9 cellular contexts compared by ENCODE assay signal in the genomic region with DNA sequence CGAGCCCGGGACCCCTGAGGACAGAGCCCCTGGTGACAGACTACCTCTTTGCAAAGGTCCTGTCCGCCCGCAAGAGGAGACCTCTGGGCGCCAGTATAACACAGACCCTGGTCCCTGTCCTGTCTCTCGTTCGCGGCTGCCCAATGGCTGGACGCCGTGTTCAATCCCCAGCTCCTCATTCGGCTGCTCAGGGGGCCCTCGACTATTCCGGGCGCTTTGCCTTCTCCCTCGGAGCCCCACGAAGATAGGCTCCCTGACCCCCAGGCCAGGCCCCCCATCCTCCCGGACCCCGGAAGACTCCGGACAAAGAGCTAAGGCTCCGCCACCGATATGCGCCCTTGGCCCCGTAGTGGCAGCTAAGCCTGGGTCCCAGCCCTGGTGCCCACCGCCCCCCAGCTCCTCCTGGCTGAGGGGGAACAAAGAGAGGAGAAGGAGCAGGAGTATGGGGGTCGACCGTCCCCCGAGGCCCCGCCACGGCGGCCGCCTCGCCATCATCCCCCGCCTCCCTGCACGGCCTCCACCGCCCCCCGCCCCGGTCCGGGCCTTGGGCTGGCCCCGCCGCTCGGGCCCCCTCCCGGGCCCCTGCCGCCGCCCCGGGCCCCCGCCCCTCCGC. TPM values are rescaled to one million over a fixed set of nuclear protein-coding genes. Genes with fewer than 3 reads are reported as not detected.
DNase-seq lines count a peak whose midpoint lies in the region; ATAC-seq and TF ChIP-seq lines count a peak whose summit lies in the region.
"Had no signal": no experiment of that assay in that cellular context is flagged by ENCODE, and none has a peak within 500 bp of the region (broad histone marks: within the 10 kb centered on the region; RNA-seq: fewer than 3 reads in every experiment).

No MANE protein-coding gene starts in this region.

- peaks cover 5% of the 10 kb centered on the region for H3K36me3 Mint-ChIP-seq in activated T-cell treated with anti-CD3 and anti-CD28 coated beads, Interleukin-2, amount 50 U/mL, for 24 hours (ENCODE audit: low read depth)
- H3K36me3 Mint-ChIP-seq in activated B cell treated with CpG ODN at 0.5 μM for 24 hours (ENCODE audit: low read depth): no peaks in the 10 kb centered on the region

- peak overlapping the region; percentile 67 for H3K4me3 ChIP-seq in iPS-15b (ENCODE audit: low read depth, low read length)
- H3K4me3 ChIP-seq in tibial artery: peak overlapping the region; percentile 52 to 56

- H3K4me1 ChIP-seq in iPS-15b (ENCODE audit: control insufficient read depth, insufficient read depth, low read length): peaks cover 5% of the 10 kb centered on the region
- H3K4me1 ChIP-seq in tibial artery: peaks cover 0 to 32% (median 18%) of the 10 kb centered on the region in 4 donors
- H3K4me1 ChIP-seq: foreskin keratinocyte had no signal

- peaks cover 48% of the 10 kb centered on the region for H3K27me3 Mint-ChIP-seq in activated T-cell treated with anti-CD3 and anti-CD28 coated beads, Interleukin-2, amount 50 U/mL, for 24 hours
- peaks cover 17% of the 10 kb centered on the region for H3K27me3 Mint-ChIP-seq in activated B cell treated with CpG ODN at 0.5 μM for 24 hours

- ATAC-seq in activated B cell treated with CpG ODN at 0.5 μM for 24 hours (ENCODE audit: low read depth): no peak
- ATAC-seq in omental fat pad (ENCODE audit: low FRiP score): no peak

- H3K9me3 ChIP-seq in iPS-15b (ENCODE audit: control insufficient read depth, insufficient read depth, low read length): no peaks in the 10 kb centered on the region
- H3K9me3 ChIP-seq in tibial artery: no peaks in the 10 kb centered on the region

- TF ChIP-seq CTCF in activated B cell treated with CpG ODN at 0.5 μM for 24 hours (IDR thresholded peaks at IDR 0.05): no peak
- no peak for TF ChIP-seq CTCF in tibial artery (IDR thresholded peaks at IDR 0.05)
- TF ChIP-seq CTCF in omental fat pad (IDR thresholded peaks at IDR 0.05): no peak

- peak overlapping the region in 1 of 2 donors; percentile 85 for H3K27ac ChIP-seq in tibial artery

- CTCF ChIA-PET in activated B cell treated with CpG ODN at 0.5 μM for 24 hours (lab: Charles Lee): interaction anchor here (0.8 to 1.6 kb wide), 4 partner anchors 22 to 113 kb away, joined by 3 to 4 read pairs (median 3); partner anchors contain the start of gene SLC26A6

- POLR2A ChIA-PET in activated B cell treated with CpG ODN at 0.5 μM for 24 hours (lab: Charles Lee): no interaction called here

- H3K36me3 ChIP-seq in iPS-15b (ENCODE audit: control insufficient read depth, insufficient read depth, low read length) (peaks cover 3% of the 10 kb centered on the region), tibial artery (peaks cover 0 to 9% (median 5%) of the 10 kb centered on the region in 3 donors)

- no peak for DNase-seq in activated T-cell treated with anti-CD3 and anti-CD28 coated beads, Interleukin-2, amount 50 U/mL, for 24 hours
- DNase-seq in activated T-cell treated with anti-CD3 and anti-CD28 coated beads, Interleukin-2, amount 50 U/mL, for 1 hour: no peak
- no peak for DNase-seq in activated B cell treated with CpG ODN at 0.5 μM for 24 hours
- DNase-seq in tibial artery: no peak
- no peak for DNase-seq in omental fat pad (ENCODE audit: low spot score)
- no peak for DNase-seq in SIG-M5 treated with dmso at 0.1 percent for 504 hours (lab: John Stamatoyannopoulos, UW; ENCODE audit: unreplicated experiment)
- no peak for DNase-seq in DMS53 (lab: John Stamatoyannopoulos, UW)

- no peak overlapping the region for H3K9ac ChIP-seq in iPS-15b (ENCODE audit: low read depth, low read length)

- peaks cover 2% of the 10 kb centered on the region for H3K27me3 ChIP-seq in iPS-15b (ENCODE audit: control insufficient read depth, insufficient read depth, low read length)
- H3K27me3 ChIP-seq in tibial artery: peaks cover 0 to 13% of the 10 kb centered on the region in 2 donors

- peaks cover 28% of the 10 kb centered on the region for H3K4me1 Mint-ChIP-seq in activated T-cell treated with anti-CD3 and anti-CD28 coated beads, Interleukin-2, amount 50 U/mL, for 24 hours (ENCODE audit: low read depth)
- peaks cover 24% of the 10 kb centered on the region for H3K4me1 Mint-ChIP-seq in activated B cell treated with CpG ODN at 0.5 μM for 24 hours

- intact Hi-C loops in activated B cell treated with CpG ODN at 0.5 μM for 24 hours (cut with micrococcal nuclease): no loop called here
- intact Hi-C loops in tibial artery (cut with DNase I; ENCODE audit: low total_unique reads): no loop called here

- no peak overlapping the region for H3K27ac Mint-ChIP-seq in activated T-cell treated with anti-CD3 and anti-CD28 coated beads, Interleukin-2, amount 50 U/mL, for 24 hours
- no peak overlapping the region for H3K27ac Mint-ChIP-seq in activated B cell treated with CpG ODN at 0.5 μM for 24 hours

- H3K4me3 Mint-ChIP-seq in activated T-cell treated with anti-CD3 and anti-CD28 coated beads, Interleukin-2, amount 50 U/mL, for 24 hours: peak overlapping the region; percentile 60
- H3K4me3 Mint-ChIP-seq in activated B cell treated with CpG ODN at 0.5 μM for 24 hours: peak overlapping the region; percentile 72

- H3K9me3 Mint-ChIP-seq in activated T-cell treated with anti-CD3 and anti-CD28 coated beads, Interleukin-2, amount 50 U/mL, for 24 hours: peaks cover 2% of the 10 kb centered on the region
- H3K9me3 Mint-ChIP-seq in activated B cell treated with CpG ODN at 0.5 μM for 24 hours: no peaks in the 10 kb centered on the region

RNA-seq across cellular contexts. Expression of gene CELSR3, which starts 0.4 kb away (rescaled TPM):
- total RNA-seq in activated B cell treated with CpG ODN at 0.5 μM for 24 hours: 1.5 and 2.3 TPM in 2 replicates
- 1 to 10 TPM in 2 of 4 donors, under 1 TPM in 2; 0.48 to 2.2 (median 1.1) TPM for total RNA-seq in omental fat pad

RNA-seq across cellular contexts. Expression of gene NCKIPSD, which starts 23.5 kb away (rescaled TPM):
- total RNA-seq in activated B cell treated with CpG ODN at 0.5 μM for 24 hours: 9.2 and 9.7 TPM in 2 replicates
- total RNA-seq in omental fat pad: 10 to 100 TPM; 18.9 to 60.2 (median 39.9) TPM

RNA-seq across cellular contexts. Expression of gene SLC26A6, which starts 27.0 kb away (rescaled TPM):
- total RNA-seq in activated B cell treated with CpG ODN at 0.5 μM for 24 hours (12.4 and 21.5 TPM in 2 replicates), omental fat pad (10 to 100 TPM in 3 of 4 donors, 1 to 10 TPM in 1; 9.9 to 17.8 (median 14.6) TPM)

RNA-seq across cellular contexts. Expression of gene TMEM89, which starts 40.7 kb away (rescaled TPM):
- total RNA-seq in activated B cell treated with CpG ODN at 0.5 μM for 24 hours: not detected in 2 replicates
- not detected for total RNA-seq in omental fat pad

RNA-seq across cellular contexts. Expression of gene UQCRC1, which starts 52.8 kb away (rescaled TPM):
- 117 and 118 TPM in 2 replicates for total RNA-seq in activated B cell treated with CpG ODN at 0.5 μM for 24 hours
- 100 to 1,000 TPM; 207 to 282 (median 254) TPM for total RNA-seq in omental fat pad
